Comparison of ENCODE assay signal across 11 cellular contexts in the genomic region with DNA sequence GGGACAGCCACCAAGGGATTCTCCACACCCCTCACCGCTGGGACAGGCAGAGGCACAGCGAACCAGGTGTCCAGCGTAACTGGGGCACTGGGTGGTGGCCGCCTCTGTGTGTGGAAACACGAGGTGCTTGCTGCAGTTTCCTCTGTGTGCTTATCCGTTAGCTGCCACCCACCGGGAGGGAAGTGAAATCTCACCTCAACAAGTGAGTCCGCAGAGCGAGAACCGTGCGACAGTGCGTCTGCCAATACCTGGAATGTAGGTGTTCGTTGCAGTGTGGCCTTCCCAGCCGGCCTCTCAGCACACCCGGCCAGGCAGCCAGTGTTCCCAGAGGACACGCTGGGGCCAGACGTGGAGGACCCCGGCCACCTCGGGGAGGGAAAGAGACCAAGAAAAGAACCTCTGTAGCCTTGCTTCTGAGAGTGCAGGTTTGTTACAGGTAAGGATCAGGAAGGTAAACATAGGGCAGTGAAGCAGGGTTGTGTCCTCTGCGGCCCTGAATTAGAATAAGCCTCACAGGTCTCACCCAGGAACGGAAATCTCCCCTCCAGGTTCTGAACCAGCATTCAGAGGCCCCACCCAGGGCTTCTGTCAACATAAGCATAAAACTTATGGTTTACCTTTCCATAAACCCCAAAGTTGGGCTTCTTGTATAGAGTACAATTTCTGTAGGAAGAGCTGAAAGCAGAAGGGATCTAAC. TPM values are rescaled to one million over a fixed set of nuclear protein-coding genes. Genes with fewer than 3 reads are reported as not detected.
DNase-seq lines count a peak whose midpoint lies in the region; TF ChIP-seq lines count a peak whose summit lies in the region.
"Had no signal": no experiment of that assay in that cellular context is flagged by ENCODE, and none has a peak within 500 bp of the region (broad histone marks: within the 10 kb centered on the region; RNA-seq: fewer than 3 reads in every experiment).

No MANE protein-coding gene starts in this region.

- peaks cover 20% of the 10 kb centered on the region for H3K36me3 Mint-ChIP-seq in Calu3 (ENCODE audit: insufficient read depth, unreplicated experiment)

- CTCF ChIA-PET in Calu3 (lab: Charles Lee): interaction anchor here (0.7 to 1.3 kb wide), 3 partner anchors 261 to 279 kb away, joined by 3 to 4 read pairs (median 4); no protein-coding TSS in a partner anchor

- TF ChIP-seq CTCF in Calu3 (IDR thresholded peaks at IDR 0.05; ENCODE audit: unreplicated experiment): no peak

- no peaks in the 10 kb centered on the region for H3K36me3 ChIP-seq in neuronal stem cell (replicated peaks in 1 of 2; ENCODE audit: control insufficient read depth in 2 of 2, insufficient read depth in 2 of 2, low read length in 2 of 2)
- H3K36me3 ChIP-seq: BLaER1 had no signal

- in situ Hi-C loops in ACHN (cut with HindIII; ENCODE audit: low pct_ligation_motif_present, low pct_unique_long_range_greater_than_20kb, low sequenced_read_pairs): no loop called here

- H3K27ac ChIP-seq in neuronal stem cell (replicated peaks; ENCODE audit: low read length): no peak overlapping the region
- H3K27ac ChIP-seq: BLaER1 had no signal

- peaks cover 36% of the 10 kb centered on the region for H3K4me1 Mint-ChIP-seq in Calu3 (ENCODE audit: low read depth, unreplicated experiment)

- no peak overlapping the region for H3K4me2 ChIP-seq in neuronal stem cell (ENCODE audit: insufficient read depth, low read length, poor library complexity, severe bottlenecking)
- H3K4me2 ChIP-seq: BLaER1 had no signal

- no peak overlapping the region for H3K14ac ChIP-seq in neuronal stem cell (ENCODE audit: low read length)

- no peak overlapping the region for H3K4me3 ChIP-seq in neuronal stem cell (ENCODE audit: low read length in 2 of 2)
- H3K4me3 ChIP-seq: BLaER1 had no signal

- BruUV-seq in Calu3 (replicated peaks; lab: Mats Ljungman, UMichigan): no TSS peak

- H2BK12ac ChIP-seq in neuronal stem cell (ENCODE audit: low read length): no peak overlapping the region

- H2BK120ac ChIP-seq in neuronal stem cell (ENCODE audit: low read depth, low read length): no peak overlapping the region

- no peak overlapping the region for H3K9ac ChIP-seq in neuronal stem cell (ENCODE audit: low read depth, low read length, poor library complexity)
- H3K9ac ChIP-seq: BLaER1 had no signal

- no peak overlapping the region for H2BK5ac ChIP-seq in neuronal stem cell (ENCODE audit: low read length)

- H3K4ac ChIP-seq in neuronal stem cell (ENCODE audit: low read length): no peak overlapping the region

- no peak overlapping the region for H4K8ac ChIP-seq in neuronal stem cell (ENCODE audit: low read depth, low read length)

- H2AK5ac ChIP-seq in neuronal stem cell (ENCODE audit: low read depth, low read length): no peak overlapping the region

- H2AFZ ChIP-seq in neuronal stem cell (ENCODE audit: low read length): no peak overlapping the region

- H3K27ac Mint-ChIP-seq in Calu3 (ENCODE audit: unreplicated experiment): peak overlapping the region; percentile 72

- peak overlapping the region; percentile 80 for H3K23ac ChIP-seq in neuronal stem cell (ENCODE audit: low read depth, low read length, poor library complexity)

- H3K27me3 ChIP-seq in neuronal stem cell (ENCODE audit: control insufficient read depth in 3 of 3, insufficient read depth in 3 of 3, low read depth in 1 of 3, low read length in 3 of 3): no peaks in the 10 kb centered on the region
- H3K27me3 ChIP-seq: BLaER1 had no signal

- H3K9me3 Mint-ChIP-seq in Calu3 (ENCODE audit: low read depth, unreplicated experiment): no peaks in the 10 kb centered on the region

- H3K9me3 ChIP-seq in neuronal stem cell (replicated peaks in 1 of 2; ENCODE audit: control insufficient read depth in 2 of 2, insufficient read depth in 1 of 2, low read depth in 1 of 2, low read length in 2 of 2): no peaks in the 10 kb centered on the region
- H3K9me3 ChIP-seq: BLaER1 had no signal

- peak overlapping the region; percentile 44 for H3K18ac ChIP-seq in neuronal stem cell (ENCODE audit: low read length)

- no CpG with 5 or more reads among the region's 21 CpGs for WGBS in neuronal stem cell (ENCODE audit: extremely low coverage in 2 of 2, insufficient read length in 2 of 2, insufficient replicate concordance in 1 of 2), 2 donors

- H2BK15ac ChIP-seq in neuronal stem cell (ENCODE audit: low read length): no peak overlapping the region

- H3K79me1 ChIP-seq in neuronal stem cell (ENCODE audit: low read depth, low read length): no peaks in the 10 kb centered on the region

- no peaks in the 10 kb centered on the region for H3K27me3 Mint-ChIP-seq in Calu3 (ENCODE audit: unreplicated experiment)

- H3K4me3 Mint-ChIP-seq in Calu3 (ENCODE audit: low read depth, unreplicated experiment): peak overlapping the region; percentile 71

- no peaks in the 10 kb centered on the region for H3K4me1 ChIP-seq in neuronal stem cell (ENCODE audit: control insufficient read depth in 2 of 2, insufficient read depth in 1 of 2, low read depth in 1 of 2, low read length in 2 of 2)
- H3K4me1 ChIP-seq: BLaER1 had no signal

- DNase-seq in Calu3: peak; percentile 58
- DNase-seq in NCI-H510A (lab: John Stamatoyannopoulos, UW): peak; percentile 17
- DNase-seq in activated T-helper 9 cell treated with anti-CD3 and anti-CD28 coated beads, Interleukin-2, amount 50 U/mL, for 16 hours (ENCODE audit: low read depth): peak; percentile 15
- no peak for DNase-seq in neuronal stem cell (ENCODE audit: low spot score)
- DNase-seq in NCI-H1417 (lab: John Stamatoyannopoulos, UW): no peak
- no peak for DNase-seq in AG08396 (ENCODE audit: low spot score)
- DNase-seq in ACHN: no peak
- DNase-seq in midbrain (lab: John Stamatoyannopoulos, UW): no peak
- DNase-seq: glutamatergic neuron, NCI-H1436 had no signal

- intact Hi-C loops in Calu3 (cut with micrococcal nuclease; ENCODE audit: unreplicated experiment): no loop called here

- H4K91ac ChIP-seq in neuronal stem cell (ENCODE audit: low read depth, low read length, poor library complexity): no peak overlapping the region

RNA-seq across cellular contexts. Expression of a gene that starts 1.5 kb away (rescaled TPM):
- 5.5 and 8.7 TPM in 2 replicates for total RNA-seq in Calu3 (2022)
- not detected for polyA plus RNA-seq in neuronal stem cell (2013, experiment 1 of 2)
- not detected for polyA plus RNA-seq in neuronal stem cell (2013, experiment 2 of 2)

Comparison
In these comparisons a context has a peak if more than half of its experiments do, and no peak if none do; other contexts are left out.
1. DNase-seq: peak in Calu3 (single experiment), NCI-H510A (single experiment) and activated T-helper 9 cell treated with anti-CD3 and anti-CD28 coated beads, Interleukin-2, amount 50 U/mL, for 16 hours (single experiment); none in neuronal stem cell (single experiment), NCI-H1417 (0 of 3), AG08396 (single experiment), ACHN (single experiment) and midbrain (single experiment).